Comparison of ENCODE assay signal across 17 cellular contexts in the genomic region with DNA sequence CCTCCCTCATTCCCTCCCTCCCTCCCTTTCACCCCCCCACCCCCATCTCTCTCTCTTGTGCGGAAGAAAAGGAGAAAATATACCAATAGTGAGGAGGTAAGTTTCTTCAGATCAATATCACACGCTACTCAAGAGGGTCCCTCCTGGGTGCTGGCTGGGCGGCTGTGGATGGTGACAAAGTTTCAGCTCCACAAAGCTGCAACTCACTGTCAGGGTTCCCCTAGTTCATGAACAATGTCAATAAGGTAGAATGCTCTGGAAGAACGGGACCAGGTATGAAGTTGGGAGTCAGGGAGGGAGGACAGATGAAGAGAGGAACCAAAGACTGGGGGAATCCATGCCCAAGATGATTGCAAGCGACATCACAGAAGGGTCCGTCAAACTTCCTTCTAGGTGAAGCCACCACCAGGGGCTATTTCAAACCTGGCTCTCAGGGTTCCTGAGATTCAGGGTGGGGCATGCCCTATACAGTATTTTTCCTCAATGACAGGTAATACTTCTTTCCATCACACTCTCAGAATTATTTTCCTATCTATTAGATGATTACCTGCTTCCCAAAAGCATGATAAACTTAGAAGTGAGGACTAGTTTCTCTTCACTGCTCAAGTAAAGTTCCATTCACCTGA. TPM values are rescaled to one million over a fixed set of nuclear protein-coding genes. Genes with fewer than 3 reads are reported as not detected.
A peak's percentile ranks its signal among the peaks of the same experiment; 100 is the strongest.
DNase-seq lines count a peak whose midpoint lies in the region; ATAC-seq, FAIRE-seq and TF ChIP-seq lines count a peak whose summit lies in the region.
"Had no signal": no experiment of that assay in that cellular context is flagged by ENCODE, and none has a peak within 500 bp of the region (broad histone marks: within the 10 kb centered on the region; RNA-seq: fewer than 3 reads in every experiment).

No MANE protein-coding gene starts in this region.

- H3K36me3 Mint-ChIP-seq in WTC11 (no peaks in the 10 kb centered on the region), progenitor cell of endocrine pancreas (ENCODE audit: insufficient read depth) (no peaks in the 10 kb centered on the region)
- H3K36me3 Mint-ChIP-seq: naive B cell had no signal

- TF ChIP-seq EP300 in gastroesophageal sphincter (IDR thresholded peaks at IDR 0.05): no peak

- H3K4me1 Mint-ChIP-seq in WTC11 (peaks cover 10% of the 10 kb centered on the region), progenitor cell of endocrine pancreas (ENCODE audit: low read depth) (peaks cover 3% of the 10 kb centered on the region)
- H3K4me1 Mint-ChIP-seq: activated CD4-positive, alpha-beta T cell treated with anti-CD3 and anti-CD28 coated beads, Interleukin-2, amount 10 ng/mL, durations not matched to agents 24 days and 14 days had no signal

- no peak for TF ChIP-seq CTCF in WTC11 (IDR thresholded peaks at IDR 0.05)
- TF ChIP-seq CTCF in gastroesophageal sphincter (IDR thresholded peaks at IDR 0.05): peak in 1 of 4 experiments; percentile 5
- no peak for TF ChIP-seq CTCF in progenitor cell of endocrine pancreas (IDR thresholded peaks at IDR 0.05; ENCODE audit: unreplicated experiment)
- TF ChIP-seq CTCF in GM13977 (IDR thresholded peaks at IDR 0.05; ENCODE audit: extremely low read depth, insufficient read depth, missing control alignments): no peak

- peak overlapping the region; percentile 68 for H3K4me3 Mint-ChIP-seq in WTC11
- peak overlapping the region; percentile 59 for H3K4me3 Mint-ChIP-seq in progenitor cell of endocrine pancreas (ENCODE audit: low read depth)
- H3K4me3 Mint-ChIP-seq: activated CD4-positive, alpha-beta T cell treated with anti-CD3 and anti-CD28 coated beads, Interleukin-2, amount 10 ng/mL, durations not matched to agents 24 days and 14 days; naive B cell; stimulated activated naive CD8-positive, alpha-beta T cell treated with anti-CD3 and anti-CD28 coated beads, Interleukin-15, Interleukin-2, amounts not matched to agents 100 ng/mL and 50 ng/mL, for 24 hours had no signal

- peaks cover 36% of the 10 kb centered on the region for H3K27me3 ChIP-seq in ACC112 (ENCODE audit: insufficient read depth, low read length)
- peaks cover 9% of the 10 kb centered on the region for H3K27me3 ChIP-seq in gastroesophageal sphincter

- ATAC-seq in WTC11 (no peak; the same call in 1 of the 2 replicates), gastroesophageal sphincter (no peak), HG03378 (IDR thresholded peaks at IDR 0.05; ENCODE audit: unreplicated experiment) (no peak)

- no peak for TF ChIP-seq POLR2A in gastroesophageal sphincter (IDR thresholded peaks at IDR 0.05)

- in situ Hi-C loops in GM13977 (cut with MboI; ENCODE audit: low pct_unique_long_range_greater_than_20kb, low sequenced_read_pairs, unreplicated experiment): no loop called here

- H3K79me2 ChIP-seq in ACC112 (ENCODE audit: control insufficient read depth, insufficient read depth, low read length, unreplicated experiment): no peaks in the 10 kb centered on the region

- H3K27me3 Mint-ChIP-seq in WTC11 (ENCODE audit: low read depth) (peaks cover 81% of the 10 kb centered on the region), progenitor cell of endocrine pancreas (peaks cover 85% of the 10 kb centered on the region)

- H3K27ac Mint-ChIP-seq in WTC11: no peak overlapping the region
- H3K27ac Mint-ChIP-seq in progenitor cell of endocrine pancreas: no peak overlapping the region
- H3K27ac Mint-ChIP-seq: activated CD4-positive, alpha-beta T cell treated with anti-CD3 and anti-CD28 coated beads, Interleukin-2, amount 10 ng/mL, durations not matched to agents 24 days and 14 days; activated T-helper 2 cell treated with anti-CD3 and anti-CD28 coated beads, Interferon-gamma antibody, Interleukin-2, Interleukin-4, amounts not matched to agents 10 μg/mL and 5 μg/mL and 100 μg/mL, durations not matched to agents 14 hours and 24 hours and 36 hours; naive B cell; stimulated activated naive CD8-positive, alpha-beta T cell treated with anti-CD3 and anti-CD28 coated beads, Interleukin-15, Interleukin-2, amounts not matched to agents 100 ng/mL and 50 ng/mL, for 24 hours had no signal

- no peak overlapping the region for H3K27ac ChIP-seq in ACC112 (ENCODE audit: low read depth, low read length)
- H3K27ac ChIP-seq in gastroesophageal sphincter: peak overlapping the region; percentile 17 to 87 (median 82)

- H3K36me3 ChIP-seq in ACC112 (ENCODE audit: insufficient read depth, low read length) (no peaks in the 10 kb centered on the region), gastroesophageal sphincter (no peaks in the 10 kb centered on the region)

- 18 to 100% methylated on average over 2 to 6 of the region's 6 CpGs for WGBS in gastroesophageal sphincter (ENCODE audit: low coverage in 1 of 2), 2 donors

- H3K4me3 ChIP-seq in ACC112 (ENCODE audit: low read depth, low read length): peak overlapping the region; percentile 95
- peak overlapping the region; percentile 43 to 70 for H3K4me3 ChIP-seq in gastroesophageal sphincter

- POLR2A ChIA-PET in WTC11 (lab: Charles Lee): no interaction called here

- no peaks in the 10 kb centered on the region for H3K9me3 ChIP-seq in gastroesophageal sphincter

- DNase-seq in WTC11 (ENCODE audit: low spot score) (no peak), progenitor cell of endocrine pancreas (ENCODE audit: low spot score, unreplicated experiment) (no peak), HTR-8/SVneo (ENCODE audit: insufficient read length, low spot score) (no peak), GM13977 (ENCODE audit: low spot score) (no peak), RCC 7860 (ENCODE audit: low spot score) (no peak)
- DNase-seq: activated CD4-positive, alpha-beta T cell treated with anti-CD3 and anti-CD28 coated beads, Interleukin-2, amount 10 ng/mL, durations not matched to agents 24 days and 14 days; AML-193; DND-41; KBM-7; naive B cell; NCI-H2029 treated with DMSO at 0.1 percent for 48 hours; stimulated activated CD4-positive, alpha-beta T cell treated with anti-CD3 and anti-CD28 coated beads, Interleukin-2, amount 100 ng/mL, for 24 hours had no signal

- FAIRE-seq in HTR-8/SVneo (lab: Jason Lieb, UNC) (no peak), RCC 7860 (lab: Jason Lieb, UNC) (no peak)

- CTCF ChIA-PET in WTC11 (lab: Charles Lee): interaction anchor here (0.7 to 2.2 kb wide), 5 partner anchors 10 to 376 kb away, joined by 3 to 9 read pairs (median 5); no protein-coding TSS in a partner anchor

- H3K4me1 ChIP-seq in ACC112 (ENCODE audit: control insufficient read depth, insufficient read depth, low read length, unreplicated experiment) (peaks cover under 1% of the 10 kb centered on the region), gastroesophageal sphincter (peaks cover 0 to 44% (median 0%) of the 10 kb centered on the region in 3 donors)

- H3K9me3 Mint-ChIP-seq in WTC11: no peaks in the 10 kb centered on the region
- H3K9me3 Mint-ChIP-seq in progenitor cell of endocrine pancreas (ENCODE audit: low read depth): no peaks in the 10 kb centered on the region
- H3K9me3 Mint-ChIP-seq: activated CD4-positive, alpha-beta T cell treated with anti-CD3 and anti-CD28 coated beads, Interleukin-2, amount 10 ng/mL, durations not matched to agents 24 days and 14 days; activated T-helper 2 cell treated with anti-CD3 and anti-CD28 coated beads, Interferon-gamma antibody, Interleukin-2, Interleukin-4, amounts not matched to agents 10 μg/mL and 5 μg/mL and 100 μg/mL, durations not matched to agents 14 hours and 24 hours and 36 hours; stimulated activated naive CD8-positive, alpha-beta T cell treated with anti-CD3 and anti-CD28 coated beads, Interleukin-15, Interleukin-2, amounts not matched to agents 100 ng/mL and 50 ng/mL, for 24 hours had no signal

- peak overlapping the region; percentile 99 for H2AFZ ChIP-seq in ACC112 (ENCODE audit: low read length, unreplicated experiment)

TF ChIP-seq in WTC11, 78 proteins besides CTCF, POLR2A, EP300 and RAD21:
- TF ChIP-seq, protein P1, sequence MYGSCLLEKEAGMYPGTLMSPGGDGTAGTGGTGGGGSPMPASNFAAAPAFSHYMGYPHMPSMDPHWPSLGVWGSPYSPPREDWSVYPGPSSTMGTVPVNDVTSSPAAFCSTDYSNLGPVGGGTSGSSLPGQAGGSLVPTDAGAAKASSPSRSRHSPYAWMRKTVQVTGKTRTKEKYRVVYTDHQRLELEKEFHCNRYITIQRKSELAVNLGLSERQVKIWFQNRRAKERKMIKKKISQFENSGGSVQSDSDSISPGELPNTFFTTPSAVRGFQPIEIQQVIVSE (CRISPR knock-in tag; IDR thresholded peaks at IDR 0.05; ENCODE audit: borderline replicate concordance): no peak
- TF ChIP-seq RORB (CRISPR knock-in tag; IDR thresholded peaks at IDR 0.05) (no peak), JAZF1 (CRISPR knock-in tag; IDR thresholded peaks at IDR 0.05) (no peak)
- TF ChIP-seq, protein P2, sequence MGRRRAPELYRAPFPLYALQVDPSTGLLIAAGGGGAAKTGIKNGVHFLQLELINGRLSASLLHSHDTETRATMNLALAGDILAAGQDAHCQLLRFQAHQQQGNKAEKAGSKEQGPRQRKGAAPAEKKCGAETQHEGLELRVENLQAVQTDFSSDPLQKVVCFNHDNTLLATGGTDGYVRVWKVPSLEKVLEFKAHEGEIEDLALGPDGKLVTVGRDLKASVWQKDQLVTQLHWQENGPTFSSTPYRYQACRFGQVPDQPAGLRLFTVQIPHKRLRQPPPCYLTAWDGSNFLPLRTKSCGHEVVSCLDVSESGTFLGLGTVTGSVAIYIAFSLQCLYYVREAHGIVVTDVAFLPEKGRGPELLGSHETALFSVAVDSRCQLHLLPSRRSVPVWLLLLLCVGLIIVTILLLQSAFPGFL (CRISPR knock-in tag; IDR thresholded peaks at IDR 0.05; ENCODE audit: borderline replicate concordance): no peak

RNA-seq across cellular contexts. Expression of a gene that starts 1.4 kb away (rescaled TPM):
- total RNA-seq in WTC11 (2021) (0.37 to 0.55 TPM (median 0.41 TPM) in 3 replicates), gastroesophageal sphincter (10 to 100 TPM; 17.2 to 28.8 (median 21.7) TPM), progenitor cell of endocrine pancreas (1.0 and 1.7 TPM in 2 replicates)
- total RNA-seq: activated CD4-positive, alpha-beta T cell treated with anti-CD3 and anti-CD28 coated beads, Interleukin-2, amount 10 ng/mL, durations not matched to agents 24 days and 14 days; activated T-helper 2 cell treated with anti-CD3 and anti-CD28 coated beads, Interferon-gamma antibody, Interleukin-2, Interleukin-4, amounts not matched to agents 10 μg/mL and 5 μg/mL and 100 μg/mL, durations not matched to agents 14 hours and 24 hours and 36 hours had no signal
